Comparison of ENCODE assay signal across 9 cellular contexts in genomic region chr10:44030132-44030531, GRCh38.
DNase-seq lines count a peak whose midpoint lies in the region; ATAC-seq and TF ChIP-seq lines count a peak whose summit lies in the region.
"Had no signal": no experiment of that assay in that cellular context is flagged by ENCODE, and none has a peak within 500 bp of the region (broad histone marks: within the 10 kb centered on the region; RNA-seq: fewer than 3 reads in every experiment).

No MANE protein-coding gene starts in this region.

- TF ChIP-seq POLR2A in sigmoid colon (IDR thresholded peaks at IDR 0.05), result no peak

- H3K36me3 ChIP-seq in sigmoid colon, result no peaks in the 10 kb centered on the region

- H3K4me1 ChIP-seq in sigmoid colon, result peaks cover 0 to 8% (median 5%) of the 10 kb centered on the region in 4 donors

- DNase-seq in GM13977 (ENCODE audit: low spot score), result peak; percentile 60
- DNase-seq in MV-4-11 (lab: John Stamatoyannopoulos, UW), result peak; percentile 1
- DNase-seq in germinal center (ENCODE audit: low spot score), result peak; percentile 30
- no peak for DNase-seq in HK-2 (ENCODE audit: unreplicated experiment)
- no peak for DNase-seq in NCI-H1930 (lab: John Stamatoyannopoulos, UW)
- DNase-seq in sigmoid colon, result no peak
- DNase-seq: naive B cell had no signal

- TF ChIP-seq CTCF in GM13977 (IDR thresholded peaks at IDR 0.05; ENCODE audit: extremely low read depth, insufficient read depth, missing control alignments), result peak; percentile 74
- no peak for TF ChIP-seq CTCF in sigmoid colon (IDR thresholded peaks at IDR 0.05)

- intact Hi-C loops in sigmoid colon (cut with DNase I), result no loop called here

- no peaks in the 10 kb centered on the region for H3K27me3 ChIP-seq in sigmoid colon

- H3K9me3 ChIP-seq in sigmoid colon, result no peaks in the 10 kb centered on the region

- in situ Hi-C loops in GM13977 (cut with MboI; ENCODE audit: low pct_unique_long_range_greater_than_20kb, low sequenced_read_pairs, unreplicated experiment), result loop anchor here (25.0 kb wide), 1 partner anchor 343 kb away; no protein-coding TSS in a partner anchor

- H3K4me3 ChIP-seq in sigmoid colon, result no peak overlapping the region

- peak overlapping the region in 1 of 4 donors; percentile 19 for H3K27ac ChIP-seq in sigmoid colon

- 53 to 82% methylated on average over 4 of the region's 4 CpGs for WGBS in sigmoid colon, 2 donors

- ATAC-seq in GM21786 (IDR thresholded peaks at IDR 0.05; ENCODE audit: unreplicated experiment) (peak; percentile 89), esophagus mucosa (no peak)

- TF ChIP-seq EP300 in sigmoid colon (IDR thresholded peaks at IDR 0.05), result no peak

Comparison
In these comparisons a context has a peak if more than half of its experiments do, and no peak if none do; other contexts are left out.
1. DNase-seq: peak in GM13977 (single experiment), MV-4-11 (single experiment) and germinal center (single experiment); none in HK-2 (single experiment), NCI-H1930 (0 of 2) and sigmoid colon (single experiment).